In the genomic region with DNA sequence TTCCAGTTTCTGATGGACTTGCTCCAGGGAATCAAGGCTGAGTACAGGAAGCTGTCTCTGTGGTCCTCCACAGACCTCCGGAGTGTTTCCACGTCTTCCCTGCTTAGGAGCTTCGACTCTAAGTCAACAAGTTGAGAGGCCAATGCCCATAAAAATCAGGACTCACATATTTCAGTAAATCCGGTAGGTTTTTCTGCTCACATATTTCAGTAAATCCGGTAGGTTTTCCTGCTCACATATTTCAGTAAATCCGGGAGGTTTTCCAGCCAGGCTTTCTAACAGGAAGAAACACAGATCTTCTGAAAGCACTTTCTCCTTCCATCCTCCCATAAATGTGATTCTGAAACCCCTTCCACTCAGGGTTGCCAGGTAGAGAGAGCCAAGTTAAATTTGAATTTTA, we compare ENCODE assay signal across 20 cellular contexts.
"Had no signal": no experiment of that assay in that cellular context is flagged by ENCODE, and none has a peak within 500 bp of the region (broad histone marks: within the 10 kb centered on the region; RNA-seq: fewer than 3 reads in every experiment).

No MANE protein-coding gene starts in this region.

- H3K4me3 Mint-ChIP-seq: activated naive CD8-positive, alpha-beta T cell treated with anti-CD3 and anti-CD28 coated beads for 36 hours; activated T-cell treated with anti-CD3 and anti-CD28 coated beads, Interleukin-2, amount 50 U/mL, for 72 hours; memory B cell; nephron progenitor cell had no signal

- H3K27ac ChIP-seq: colonic mucosa, epithelial cell of prostate, gastrocnemius medialis, prostate gland, spleen, transverse colon had no signal

- H3K27me3 ChIP-seq: colonic mucosa, gastrocnemius medialis, transverse colon had no signal

- H3K9me3 ChIP-seq: colonic mucosa, gastrocnemius medialis, prostate gland, spleen, transverse colon had no signal

- H3K4me3 ChIP-seq: colonic mucosa, gastrocnemius medialis, prostate gland, spleen, transverse colon had no signal

- ATAC-seq: activated T-cell treated with anti-CD3 and anti-CD28 coated beads, Interleukin-2, amount 50 U/mL, for 72 hours; gastrocnemius medialis; left cardiac atrium; sciatic nerve had no signal

- H3K36me3 Mint-ChIP-seq: activated naive CD8-positive, alpha-beta T cell treated with anti-CD3 and anti-CD28 coated beads for 36 hours; memory B cell had no signal

- H3K4me1 Mint-ChIP-seq: activated naive CD8-positive, alpha-beta T cell treated with anti-CD3 and anti-CD28 coated beads for 36 hours; memory B cell had no signal

- H3K36me3 ChIP-seq: colonic mucosa, gastrocnemius medialis, prostate gland, spleen, transverse colon had no signal

- H3K27ac Mint-ChIP-seq: activated naive CD8-positive, alpha-beta T cell treated with anti-CD3 and anti-CD28 coated beads for 36 hours; activated T-cell treated with anti-CD3 and anti-CD28 coated beads, Interleukin-2, amount 50 U/mL, for 72 hours; memory B cell; nephron progenitor cell had no signal

- DNase-seq: activated CD4-positive, alpha-beta T cell treated with anti-CD3 and anti-CD28 coated beads for 1 hour; activated CD4-positive, alpha-beta T cell treated with anti-CD3 and anti-CD28 coated beads, Interleukin-2, amount 50 U/mL, for 48 hours; activated gamma-delta T cell treated with Interleukin-2 at 50 U/mL for 16 hours; activated naive CD8-positive, alpha-beta T cell treated with anti-CD3 and anti-CD28 coated beads for 36 hours; activated T-cell treated with anti-CD3 and anti-CD28 coated beads, Interleukin-2, amount 50 U/mL, for 72 hours; colonic mucosa; effector CD8-positive, alpha-beta T cell; gastrocnemius medialis; left cardiac atrium; nephron progenitor cell; spleen; stimulated activated CD4-positive, alpha-beta T cell treated with anti-CD3 and anti-CD28 coated beads, Interleukin-1b, Interleukin-23, amount 100 ng/mL, for 48 hours; stimulated activated naive CD4-positive, alpha-beta T cell; substantia nigra; SW 1271; transverse colon had no signal

- H3K9me3 Mint-ChIP-seq: activated naive CD8-positive, alpha-beta T cell treated with anti-CD3 and anti-CD28 coated beads for 36 hours; activated T-cell treated with anti-CD3 and anti-CD28 coated beads, Interleukin-2, amount 50 U/mL, for 72 hours; memory B cell had no signal

- H3K4me1 ChIP-seq: colonic mucosa, gastrocnemius medialis, prostate gland, spleen, transverse colon had no signal
